ENCODE assay signal across 12 cellular contexts in genomic region chr9:131179561-131180219, GRCh38. TPM values are rescaled to one million over a fixed set of nuclear protein-coding genes. Genes with fewer than 3 reads are reported as not detected.
DNase-seq lines count a peak whose midpoint lies in the region; ATAC-seq, FAIRE-seq and TF ChIP-seq lines count a peak whose summit lies in the region.
"Had no signal": no experiment of that assay in that cellular context is flagged by ENCODE, and none has a peak within 500 bp of the region (broad histone marks: within the 10 kb centered on the region; RNA-seq: fewer than 3 reads in every experiment).

No MANE protein-coding gene starts in this region.

- DNase-seq in GM04503 (ENCODE audit: low read depth) (peak; percentile 94), NAMALWA (ENCODE audit: low spot score) (peak; percentile 41), endothelial cell of umbilical vein (ENCODE audit: low read depth, low spot score) (peak; percentile 6), trophoblast cell (peak; percentile 58 to 90), mucosa of gallbladder (ENCODE audit: low spot score) (no peak), dermis blood vessel endothelial cell (no peak)
- DNase-seq in central memory CD4-positive, alpha-beta T cell: no peak
- DNase-seq: GDM1, heart left ventricle, NCI-H748 treated with DMSO at 0.1 percent for 48 hours had no signal

- dilution Hi-C loops in endothelial cell of umbilical vein (cut with MboI; ENCODE audit: extremely low pct_ligation_motif_present, low sequenced_read_pairs): no loop called here

- no CpG with 5 or more reads among the region's 4 CpGs for WGBS in trophoblast cell (ENCODE audit: extremely low coverage, insufficient coverage, insufficient read length)

- no peak overlapping the region for H3K4ac ChIP-seq in trophoblast cell (ENCODE audit: low read depth, low read length)

- ATAC-seq in GM21737 (IDR thresholded peaks at IDR 0.05; ENCODE audit: unreplicated experiment): no peak

- H3K4me1 ChIP-seq in endothelial cell of umbilical vein (ENCODE audit: control insufficient read depth, extremely low read depth, insufficient read depth, low read length) (no peaks in the 10 kb centered on the region), trophoblast cell (ENCODE audit: control insufficient read depth in 1 of 2, insufficient read depth in 2 of 2, low read length in 2 of 2) (peaks cover 5 to 9% of the 10 kb centered on the region in 2 experiments)

- no peak overlapping the region for H2AFZ ChIP-seq in endothelial cell of umbilical vein (ENCODE audit: low read depth, low read length)
- no peak overlapping the region for H2AFZ ChIP-seq in trophoblast cell (ENCODE audit: insufficient read depth, low read length, poor library complexity)

- H3K4me3 ChIP-seq in endothelial cell of umbilical vein (replicated peaks in 1 of 3; ENCODE audit: insufficient read depth in 1 of 3, low read depth in 1 of 3, low read length in 3 of 3) (no peak overlapping the region), trophoblast cell (ENCODE audit: low read depth, low read length) (no peak overlapping the region)
- H3K4me3 ChIP-seq: heart left ventricle had no signal

- no peak overlapping the region for H3K9ac ChIP-seq in endothelial cell of umbilical vein (replicated peaks; ENCODE audit: extremely low read depth, insufficient read depth, low read length)
- H3K9ac ChIP-seq in trophoblast cell (ENCODE audit: low read length): no peak overlapping the region

- CTCF ChIA-PET in endothelial cell of umbilical vein (lab: Charles Lee): interaction anchor here (0.6 to 9.3 kb wide), 8 partner anchors 12 to 157 kb away, joined by 3 to 280 read pairs (median 4); no protein-coding TSS in a partner anchor

- H3K27ac ChIP-seq in endothelial cell of umbilical vein (ENCODE audit: insufficient read depth, low read depth, low read length): no peak overlapping the region
- peak overlapping the region; percentile 8 for H3K27ac ChIP-seq in trophoblast cell (ENCODE audit: low read depth, low read length)
- H3K27ac ChIP-seq: VCaP had no signal

- no peak overlapping the region for H2BK5ac ChIP-seq in trophoblast cell (ENCODE audit: low read depth, low read length, poor library complexity)

- no peak overlapping the region for H3K4me2 ChIP-seq in endothelial cell of umbilical vein (ENCODE audit: insufficient read depth, low read length)
- H3K4me2 ChIP-seq in trophoblast cell (ENCODE audit: low read length): no peak overlapping the region

- no peak overlapping the region for H4K91ac ChIP-seq in trophoblast cell (ENCODE audit: low read depth, low read length)

- no peak overlapping the region for H3K18ac ChIP-seq in trophoblast cell (ENCODE audit: low read length)

- no peaks in the 10 kb centered on the region for H3K9me3 ChIP-seq in endothelial cell of umbilical vein (replicated peaks; ENCODE audit: control insufficient read depth, insufficient read depth, low read length)
- no peaks in the 10 kb centered on the region for H3K9me3 ChIP-seq in trophoblast cell (ENCODE audit: insufficient read depth, low read depth, low read length)
- H3K9me3 ChIP-seq: heart left ventricle had no signal

- no peak overlapping the region for H2BK12ac ChIP-seq in trophoblast cell (ENCODE audit: low read length)

- no peak for TF ChIP-seq CTCF in endothelial cell of umbilical vein (IDR thresholded peaks at IDR 0.05; ENCODE audit: extremely low read depth in 1 of 2, insufficient read depth in 1 of 2, low read depth in 1 of 2, low read length in 2 of 2)

- H4K20me1 ChIP-seq in endothelial cell of umbilical vein (replicated peaks; ENCODE audit: control insufficient read depth, extremely low read depth, insufficient read depth, low read length): no peaks in the 10 kb centered on the region

- no peak overlapping the region for H4K8ac ChIP-seq in trophoblast cell (ENCODE audit: low read depth, low read length)

- POLR2A ChIA-PET in endothelial cell of umbilical vein (lab: Charles Lee): no interaction called here

- H3K36me3 ChIP-seq in endothelial cell of umbilical vein (ENCODE audit: control insufficient read depth in 2 of 2, extremely low read depth in 1 of 2, insufficient read depth in 2 of 2, low read length in 2 of 2) (peaks cover 9 to 18% of the 10 kb centered on the region in 2 experiments), trophoblast cell (ENCODE audit: control insufficient read depth in 1 of 2, insufficient read depth in 2 of 2, low read length in 2 of 2) (peaks cover 18 to 29% of the 10 kb centered on the region in 2 experiments)

- FAIRE-seq in endothelial cell of umbilical vein (lab: Jason Lieb, UNC): no peak

- no peaks in the 10 kb centered on the region for H3K79me1 ChIP-seq in trophoblast cell (ENCODE audit: low read length)

- H3K79me2 ChIP-seq in endothelial cell of umbilical vein (ENCODE audit: control insufficient read depth, insufficient read depth, low read length) (no peaks in the 10 kb centered on the region), trophoblast cell (ENCODE audit: control insufficient read depth, insufficient read depth, low read length, poor library complexity) (no peaks in the 10 kb centered on the region)

- intact Hi-C loops in endothelial cell of umbilical vein (cut with micrococcal nuclease): no loop called here

- H2AK5ac ChIP-seq in trophoblast cell (ENCODE audit: low read length): no peak overlapping the region

- BruUV-seq in endothelial cell of umbilical vein (replicated peaks; lab: Mats Ljungman, UMichigan): no TSS peak

- H3K23ac ChIP-seq in trophoblast cell (ENCODE audit: low read length): no peak overlapping the region

- no peaks in the 10 kb centered on the region for H3K9me1 ChIP-seq in endothelial cell of umbilical vein (replicated peaks; ENCODE audit: control insufficient read depth, extremely low read depth, insufficient read depth, low read length)

- H4K12ac ChIP-seq in trophoblast cell (ENCODE audit: low read depth, low read length): no peak overlapping the region

- no peak overlapping the region for H2BK120ac ChIP-seq in trophoblast cell (ENCODE audit: insufficient read depth, low read length, poor library complexity)

- H3K14ac ChIP-seq in trophoblast cell (ENCODE audit: low read length): no peak overlapping the region

- TF ChIP-seq POLR2A in endothelial cell of umbilical vein (IDR thresholded peaks at IDR 0.05; ENCODE audit: low read depth, low read length): no peak

- H3K27me3 ChIP-seq in endothelial cell of umbilical vein (ENCODE audit: control insufficient read depth in 2 of 2, insufficient read depth in 2 of 2, low read length in 2 of 2) (no peaks in the 10 kb centered on the region), trophoblast cell (ENCODE audit: insufficient read depth, low read length) (no peaks in the 10 kb centered on the region)
- H3K27me3 ChIP-seq: heart left ventricle had no signal

TF ChIP-seq in endothelial cell of umbilical vein, 7 proteins besides CTCF, POLR2A, EP300 and RAD21:
- TF ChIP-seq, protein P1, sequence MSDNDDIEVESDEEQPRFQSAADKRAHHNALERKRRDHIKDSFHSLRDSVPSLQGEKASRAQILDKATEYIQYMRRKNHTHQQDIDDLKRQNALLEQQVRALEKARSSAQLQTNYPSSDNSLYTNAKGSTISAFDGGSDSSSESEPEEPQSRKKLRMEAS (IDR thresholded peaks at IDR 0.05; ENCODE audit: insufficient read depth, insufficient read length): no peak
- TF ChIP-seq GATA2 (IDR thresholded peaks at IDR 0.05; ENCODE audit: insufficient read depth, insufficient read length, low read depth, low read length) (no peak), EZH2 (IDR thresholded peaks at IDR 0.05; ENCODE audit: borderline replicate concordance, low read depth, low read length, severe bottlenecking) (no peak), MYC (IDR thresholded peaks at IDR 0.05; ENCODE audit: low read depth, low read length) (no peak), FOS (IDR thresholded peaks at IDR 0.05; ENCODE audit: borderline replicate concordance, insufficient read depth, low read length) (no peak), POLR2AphosphoS5 (IDR thresholded peaks at IDR 0.05; ENCODE audit: insufficient read depth, low read depth, low read length) (no peak), JUN (IDR thresholded peaks at IDR 0.05; ENCODE audit: borderline replicate concordance, insufficient read depth, insufficient read length, low read depth) (no peak)

RNA-seq across cellular contexts. Expression of gene NUP214, which starts 54.3 kb away (rescaled TPM):
- 58.1 and 65.9 TPM in 2 replicates for total RNA-seq in endothelial cell of umbilical vein
- polyA plus RNA-seq in endothelial cell of umbilical vein: 28.7 and 31.1 TPM in 2 replicates
- 16.2 and 18.9 TPM in 2 replicates for polyA plus RNA-seq in endothelial cell of umbilical vein (2011; cell fraction: cytosol; rRNA removed)
- 46.7 and 63.2 TPM in 2 replicates for polyA plus RNA-seq in endothelial cell of umbilical vein (2011; cell fraction: nucleus; rRNA removed)
- 22.1 and 28.9 TPM in 2 replicates for polyA plus RNA-seq in endothelial cell of umbilical vein (2012)
- 70.8 and 84.9 TPM in 2 replicates for polyA minus RNA-seq in endothelial cell of umbilical vein
- 44.0 TPM for polyA minus RNA-seq in endothelial cell of umbilical vein (2011; cell fraction: cytosol; rRNA and poly(A)+ RNA removed)
- 88.8 and 110 TPM in 2 replicates for polyA minus RNA-seq in endothelial cell of umbilical vein (2011; cell fraction: nucleus; rRNA and poly(A)+ RNA removed)
- polyA plus RNA-seq in trophoblast cell (2013): 36.8 and 37.2 TPM in 2 replicates
- total RNA-seq in mucosa of gallbladder: 52.1 TPM
- 15.3 and 19.1 TPM in 2 replicates for total RNA-seq in dermis blood vessel endothelial cell

Comparison
In these comparisons a context has a peak if more than half of its experiments do, and no peak if none do; other contexts are left out.
1. DNase-seq: peak in GM04503 (single experiment), NAMALWA (single experiment), endothelial cell of umbilical vein (single experiment) and trophoblast cell (2 of 2); none in mucosa of gallbladder (single experiment), dermis blood vessel endothelial cell (single experiment) and central memory CD4-positive, alpha-beta T cell (single experiment).